Comparison of ENCODE assay signal across 1 cellular context in the genomic region with DNA sequence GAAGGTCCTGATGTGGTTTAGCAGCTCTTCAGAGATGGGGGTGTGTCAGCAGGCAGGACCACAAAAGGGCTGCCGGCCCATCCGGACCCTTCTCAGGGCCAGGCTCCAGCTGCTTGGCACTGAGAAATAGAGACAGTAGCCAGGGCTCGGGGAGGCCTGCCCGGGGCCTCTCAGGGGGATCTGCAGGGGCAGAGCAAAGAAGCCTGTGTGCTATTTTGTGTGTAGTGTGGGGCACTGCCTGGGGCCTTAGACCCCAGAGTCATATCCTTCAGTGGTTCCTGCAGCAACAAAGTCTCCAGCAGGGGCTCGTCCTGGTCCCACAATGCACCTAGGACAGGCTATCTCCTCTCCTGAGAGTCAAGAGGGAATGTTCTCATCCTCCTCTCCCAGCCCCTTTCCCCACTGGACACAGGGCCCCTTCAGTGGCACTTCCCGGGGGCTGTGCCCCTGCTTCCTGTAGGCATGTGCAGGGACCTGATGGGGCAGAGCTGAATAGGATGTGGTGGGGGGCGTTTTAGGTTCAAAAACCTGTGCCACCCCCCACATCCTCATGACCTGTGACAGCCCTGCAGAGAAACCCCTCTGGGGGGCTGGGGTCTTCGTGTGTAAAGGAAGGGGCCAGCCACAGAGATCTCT.
TF ChIP-seq lines count a peak whose summit lies in the region.

No MANE protein-coding gene starts in this region.

TF ChIP-seq in HepG2, 621 proteins besides CTCF, POLR2A, EP300 and RAD21 (continued from another document):
- TF ChIP-seq, protein P1, sequence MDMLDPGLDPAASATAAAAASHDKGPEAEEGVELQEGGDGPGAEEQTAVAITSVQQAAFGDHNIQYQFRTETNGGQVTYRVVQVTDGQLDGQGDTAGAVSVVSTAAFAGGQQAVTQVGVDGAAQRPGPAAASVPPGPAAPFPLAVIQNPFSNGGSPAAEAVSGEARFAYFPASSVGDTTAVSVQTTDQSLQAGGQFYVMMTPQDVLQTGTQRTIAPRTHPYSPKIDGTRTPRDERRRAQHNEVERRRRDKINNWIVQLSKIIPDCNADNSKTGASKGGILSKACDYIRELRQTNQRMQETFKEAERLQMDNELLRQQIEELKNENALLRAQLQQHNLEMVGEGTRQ (IDR thresholded peaks at IDR 0.05; ENCODE audit: low read depth, low read length) = no peak
- TF ChIP-seq, protein P1 (CRISPR knock-in tag; IDR thresholded peaks at IDR 0.05; ENCODE audit: borderline replicate concordance) = no peak
- TF ChIP-seq HES4 (CRISPR knock-in tag; IDR thresholded peaks at IDR 0.05; ENCODE audit: borderline replicate concordance) (no peak), KDM6A (CRISPR knock-in tag; IDR thresholded peaks at IDR 0.05; ENCODE audit: low read depth) (no peak), ZNF772 (CRISPR knock-in tag; IDR thresholded peaks at IDR 0.05) (no peak)
- TF ChIP-seq, protein P2, sequence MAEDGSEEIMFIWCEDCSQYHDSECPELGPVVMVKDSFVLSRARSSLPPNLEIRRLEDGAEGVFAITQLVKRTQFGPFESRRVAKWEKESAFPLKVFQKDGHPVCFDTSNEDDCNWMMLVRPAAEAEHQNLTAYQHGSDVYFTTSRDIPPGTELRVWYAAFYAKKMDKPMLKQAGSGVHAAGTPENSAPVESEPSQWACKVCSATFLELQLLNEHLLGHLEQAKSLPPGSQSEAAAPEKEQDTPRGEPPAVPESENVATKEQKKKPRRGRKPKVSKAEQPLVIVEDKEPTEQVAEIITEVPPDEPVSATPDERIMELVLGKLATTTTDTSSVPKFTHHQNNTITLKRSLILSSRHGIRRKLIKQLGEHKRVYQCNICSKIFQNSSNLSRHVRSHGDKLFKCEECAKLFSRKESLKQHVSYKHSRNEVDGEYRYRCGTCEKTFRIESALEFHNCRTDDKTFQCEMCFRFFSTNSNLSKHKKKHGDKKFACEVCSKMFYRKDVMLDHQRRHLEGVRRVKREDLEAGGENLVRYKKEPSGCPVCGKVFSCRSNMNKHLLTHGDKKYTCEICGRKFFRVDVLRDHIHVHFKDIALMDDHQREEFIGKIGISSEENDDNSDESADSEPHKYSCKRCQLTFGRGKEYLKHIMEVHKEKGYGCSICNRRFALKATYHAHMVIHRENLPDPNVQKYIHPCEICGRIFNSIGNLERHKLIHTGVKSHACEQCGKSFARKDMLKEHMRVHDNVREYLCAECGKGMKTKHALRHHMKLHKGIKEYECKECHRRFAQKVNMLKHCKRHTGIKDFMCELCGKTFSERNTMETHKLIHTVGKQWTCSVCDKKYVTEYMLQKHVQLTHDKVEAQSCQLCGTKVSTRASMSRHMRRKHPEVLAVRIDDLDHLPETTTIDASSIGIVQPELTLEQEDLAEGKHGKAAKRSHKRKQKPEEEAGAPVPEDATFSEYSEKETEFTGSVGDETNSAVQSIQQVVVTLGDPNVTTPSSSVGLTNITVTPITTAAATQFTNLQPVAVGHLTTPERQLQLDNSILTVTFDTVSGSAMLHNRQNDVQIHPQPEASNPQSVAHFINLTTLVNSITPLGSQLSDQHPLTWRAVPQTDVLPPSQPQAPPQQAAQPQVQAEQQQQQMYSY (CRISPR knock-in tag; IDR thresholded peaks at IDR 0.05) = no peak
- TF ChIP-seq, protein P3, sequence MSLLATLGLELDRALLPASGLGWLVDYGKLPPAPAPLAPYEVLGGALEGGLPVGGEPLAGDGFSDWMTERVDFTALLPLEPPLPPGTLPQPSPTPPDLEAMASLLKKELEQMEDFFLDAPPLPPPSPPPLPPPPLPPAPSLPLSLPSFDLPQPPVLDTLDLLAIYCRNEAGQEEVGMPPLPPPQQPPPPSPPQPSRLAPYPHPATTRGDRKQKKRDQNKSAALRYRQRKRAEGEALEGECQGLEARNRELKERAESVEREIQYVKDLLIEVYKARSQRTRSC (CRISPR knock-in tag; IDR thresholded peaks at IDR 0.05; ENCODE audit: low read depth) = no peak
- TF ChIP-seq, protein P4, sequence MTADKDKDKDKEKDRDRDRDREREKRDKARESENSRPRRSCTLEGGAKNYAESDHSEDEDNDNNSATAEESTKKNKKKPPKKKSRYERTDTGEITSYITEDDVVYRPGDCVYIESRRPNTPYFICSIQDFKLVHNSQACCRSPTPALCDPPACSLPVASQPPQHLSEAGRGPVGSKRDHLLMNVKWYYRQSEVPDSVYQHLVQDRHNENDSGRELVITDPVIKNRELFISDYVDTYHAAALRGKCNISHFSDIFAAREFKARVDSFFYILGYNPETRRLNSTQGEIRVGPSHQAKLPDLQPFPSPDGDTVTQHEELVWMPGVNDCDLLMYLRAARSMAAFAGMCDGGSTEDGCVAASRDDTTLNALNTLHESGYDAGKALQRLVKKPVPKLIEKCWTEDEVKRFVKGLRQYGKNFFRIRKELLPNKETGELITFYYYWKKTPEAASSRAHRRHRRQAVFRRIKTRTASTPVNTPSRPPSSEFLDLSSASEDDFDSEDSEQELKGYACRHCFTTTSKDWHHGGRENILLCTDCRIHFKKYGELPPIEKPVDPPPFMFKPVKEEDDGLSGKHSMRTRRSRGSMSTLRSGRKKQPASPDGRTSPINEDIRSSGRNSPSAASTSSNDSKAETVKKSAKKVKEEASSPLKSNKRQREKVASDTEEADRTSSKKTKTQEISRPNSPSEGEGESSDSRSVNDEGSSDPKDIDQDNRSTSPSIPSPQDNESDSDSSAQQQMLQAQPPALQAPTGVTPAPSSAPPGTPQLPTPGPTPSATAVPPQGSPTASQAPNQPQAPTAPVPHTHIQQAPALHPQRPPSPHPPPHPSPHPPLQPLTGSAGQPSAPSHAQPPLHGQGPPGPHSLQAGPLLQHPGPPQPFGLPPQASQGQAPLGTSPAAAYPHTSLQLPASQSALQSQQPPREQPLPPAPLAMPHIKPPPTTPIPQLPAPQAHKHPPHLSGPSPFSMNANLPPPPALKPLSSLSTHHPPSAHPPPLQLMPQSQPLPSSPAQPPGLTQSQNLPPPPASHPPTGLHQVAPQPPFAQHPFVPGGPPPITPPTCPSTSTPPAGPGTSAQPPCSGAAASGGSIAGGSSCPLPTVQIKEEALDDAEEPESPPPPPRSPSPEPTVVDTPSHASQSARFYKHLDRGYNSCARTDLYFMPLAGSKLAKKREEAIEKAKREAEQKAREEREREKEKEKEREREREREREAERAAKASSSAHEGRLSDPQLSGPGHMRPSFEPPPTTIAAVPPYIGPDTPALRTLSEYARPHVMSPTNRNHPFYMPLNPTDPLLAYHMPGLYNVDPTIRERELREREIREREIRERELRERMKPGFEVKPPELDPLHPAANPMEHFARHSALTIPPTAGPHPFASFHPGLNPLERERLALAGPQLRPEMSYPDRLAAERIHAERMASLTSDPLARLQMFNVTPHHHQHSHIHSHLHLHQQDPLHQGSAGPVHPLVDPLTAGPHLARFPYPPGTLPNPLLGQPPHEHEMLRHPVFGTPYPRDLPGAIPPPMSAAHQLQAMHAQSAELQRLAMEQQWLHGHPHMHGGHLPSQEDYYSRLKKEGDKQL (CRISPR knock-in tag; IDR thresholded peaks at IDR 0.05; ENCODE audit: low read depth) = no peak
